Comparison of ENCODE assay signal across 23 cellular contexts in genomic region chr9:137368431-137369110, GRCh38. TPM values are rescaled to one million over a fixed set of nuclear protein-coding genes. Genes with fewer than 3 reads are reported as not detected.
DNase-seq lines count a peak whose midpoint lies in the region; ATAC-seq and TF ChIP-seq lines count a peak whose summit lies in the region.
"Had no signal": no experiment of that assay in that cellular context is flagged by ENCODE, and none has a peak within 500 bp of the region (broad histone marks: within the 10 kb centered on the region; RNA-seq: fewer than 3 reads in every experiment).

No MANE protein-coding gene starts in this region.

- H2AFZ ChIP-seq in GM23338 (no peak overlapping the region), osteoblast (ENCODE audit: low read length) (no peak overlapping the region)
- H2AFZ ChIP-seq: parathyroid adenoma had no signal

- intact Hi-C loops in heart right ventricle (cut with DNase I), result loop anchor here in 1 of 10 donors (5.0 kb wide), 1 partner anchor 36 kb away; no protein-coding TSS in a partner anchor
- intact Hi-C loops in testis (cut with DNase I; ENCODE audit: low total_unique reads), result no loop called here

- H3K79me2 ChIP-seq in GM23338 (replicated peaks; ENCODE audit: insufficient read depth) (no peaks in the 10 kb centered on the region), osteoblast (ENCODE audit: insufficient read depth, low read length) (no peaks in the 10 kb centered on the region)
- H3K79me2 ChIP-seq: parathyroid adenoma had no signal

- H3K36me3 ChIP-seq in GM23338 (ENCODE audit: insufficient read depth), result no peaks in the 10 kb centered on the region
- H3K36me3 ChIP-seq in heart right ventricle, result peaks cover 0 to 35% (median 0%) of the 10 kb centered on the region in 9 donors
- no peaks in the 10 kb centered on the region for H3K36me3 ChIP-seq in osteoblast (ENCODE audit: insufficient read depth, low read length)
- H3K36me3 ChIP-seq in testis (ENCODE audit: low read depth, missing control alignments), result no peaks in the 10 kb centered on the region

- TF ChIP-seq CTCF in GM23338 (conservative IDR thresholded peaks at IDR 0.05; ENCODE audit: low read depth in 2 of 2) (no peak), heart right ventricle (IDR thresholded peaks at IDR 0.05) (no peak), osteoblast (IDR thresholded peaks at IDR 0.05; ENCODE audit: extremely low read depth, low read depth, low read length) (no peak), testis (IDR thresholded peaks at IDR 0.05) (no peak), HFFc6 (IDR thresholded peaks at IDR 0.05) (no peak)

- H3K4me1 Mint-ChIP-seq in GM23338, result no peaks in the 10 kb centered on the region
- no peaks in the 10 kb centered on the region for H3K4me1 Mint-ChIP-seq in HFFc6 (ENCODE audit: low read depth)
- H3K4me1 Mint-ChIP-seq in natural killer cell treated with Interleukin-12 subunit alpha and Interleukin-12 subunit beta and Interleukin-15 and Interleukin-18, amount 100 ng/mL, for 72 hours (ENCODE audit: low read depth in 2 of 2), result no peaks in the 10 kb centered on the region
- H3K4me1 Mint-ChIP-seq: CD4-positive, alpha-beta memory T cell; stimulated activated effector memory CD8-positive, alpha-beta T cell treated with anti-CD3 and anti-CD28 coated beads, Interleukin-12 subunit alpha, Interleukin-12 subunit beta, amount 100 ng/mL, for 72 hours; T-cell had no signal

- no peak for TF ChIP-seq POLR2A in testis (IDR thresholded peaks at IDR 0.05)

- peak; percentile 49 for ATAC-seq in GM23338
- peak; percentile 55 to 86 (median 68) for ATAC-seq in heart right ventricle
- no peak for ATAC-seq in natural killer cell treated with Interleukin-12 subunit alpha and Interleukin-12 subunit beta and Interleukin-15 and Interleukin-18, amount 100 ng/mL, for 72 hours
- ATAC-seq: stimulated activated effector memory CD8-positive, alpha-beta T cell treated with anti-CD3 and anti-CD28 coated beads, Interleukin-12 subunit alpha, Interleukin-12 subunit beta, amount 100 ng/mL, for 72 hours; T-cell had no signal

- no peak overlapping the region for H3K4me2 ChIP-seq in GM23338
- H3K4me2 ChIP-seq in osteoblast (ENCODE audit: insufficient read depth, low read length), result no peak overlapping the region

- H3K27ac Mint-ChIP-seq in GM23338 (no peak overlapping the region), HFFc6 (no peak overlapping the region)
- H3K27ac Mint-ChIP-seq in natural killer cell treated with Interleukin-12 subunit alpha and Interleukin-12 subunit beta and Interleukin-15 and Interleukin-18, amount 100 ng/mL, for 72 hours, result no peak overlapping the region
- H3K27ac Mint-ChIP-seq: CD4-positive, alpha-beta memory T cell; dendritic cell treated with granulocyte-macrophage colony-stimulating factor and Interleukin-4, amounts not matched to agents 40 ng/mL and 50 ng/mL, for 4 days; stimulated activated effector memory CD8-positive, alpha-beta T cell treated with anti-CD3 and anti-CD28 coated beads, Interleukin-12 subunit alpha, Interleukin-12 subunit beta, amount 100 ng/mL, for 72 hours; T-cell; type B pancreatic cell had no signal

- H3K9me2 ChIP-seq in GM23338 (ENCODE audit: insufficient read depth), result no peaks in the 10 kb centered on the region

- H3K4me3 ChIP-seq in GM23338 (no peak overlapping the region), heart right ventricle (no peak overlapping the region), osteoblast (ENCODE audit: insufficient read depth, low read length) (no peak overlapping the region), testis (peak overlapping the region in 1 of 2 donors; percentile 39)

- DNase-seq in GM23338 (ENCODE audit: low spot score) (no peak), heart right ventricle (peak; percentile 63 to 65), osteoblast (ENCODE audit: insufficient read length, low spot score, missing footprints) (peak; percentile 85), testis (no peak), HFFc6 (no peak)
- DNase-seq in stimulated activated CD4-positive, alpha-beta T cell treated with anti-CD3 and anti-CD28 coated beads, Interleukin-15, amount 100 ng/mL, for 24 hours, result no peak
- no peak for DNase-seq in natural killer cell treated with Interleukin-12 subunit alpha and Interleukin-12 subunit beta and Interleukin-15 and Interleukin-18, amount 100 ng/mL, for 72 hours (ENCODE audit: low spot score)
- DNase-seq: activated naive CD4-positive, alpha-beta T cell; activated T-cell treated with anti-CD3 and anti-CD28 coated beads, Interleukin-2, amount 50 U/mL, for 48 hours; CD4-positive, alpha-beta memory T cell; central memory CD4-positive, alpha-beta T cell; H7; mammary epithelial cell; NCI-H146; NCI-H774; substantia nigra; T-cell had no signal

- H3K9me3 ChIP-seq in heart right ventricle (peaks cover 0 to 9% (median 3%) of the 10 kb centered on the region in 11 donors), osteoblast (ENCODE audit: low read depth, low read length) (no peaks in the 10 kb centered on the region), testis (no peaks in the 10 kb centered on the region)

- H3K27ac ChIP-seq in GM23338 (ENCODE audit: low read depth), result no peak overlapping the region
- H3K27ac ChIP-seq in cingulate gyrus (ENCODE audit: low read depth, low read length), result peak overlapping the region; percentile 54
- peak overlapping the region in 9 of 10 donors; percentile 15 to 80 (median 61) for H3K27ac ChIP-seq in heart right ventricle
- no peak overlapping the region for H3K27ac ChIP-seq in osteoblast (ENCODE audit: low read depth, low read length)
- H3K27ac ChIP-seq in testis, result no peak overlapping the region
- H3K27ac ChIP-seq: parathyroid adenoma had no signal

- H3K27me3 ChIP-seq in GM23338 (ENCODE audit: insufficient read depth), result no peaks in the 10 kb centered on the region
- H3K27me3 ChIP-seq in heart right ventricle, result no peaks in the 10 kb centered on the region
- H3K27me3 ChIP-seq in osteoblast (ENCODE audit: insufficient read depth, low read length), result no peaks in the 10 kb centered on the region
- H3K27me3 ChIP-seq in testis, result no peaks in the 10 kb centered on the region

- no peaks in the 10 kb centered on the region for H3K4me1 ChIP-seq in GM23338 (ENCODE audit: insufficient read depth)
- peaks cover 0 to 19% (median 7%) of the 10 kb centered on the region in 9 donors for H3K4me1 ChIP-seq in heart right ventricle
- H3K4me1 ChIP-seq in osteoblast (ENCODE audit: insufficient read depth, low read length), result no peaks in the 10 kb centered on the region
- H3K4me1 ChIP-seq in testis, result no peaks in the 10 kb centered on the region
- H3K4me1 ChIP-seq: parathyroid adenoma had no signal

- H4K20me1 ChIP-seq in GM23338 (replicated peaks; ENCODE audit: insufficient read depth), result no peaks in the 10 kb centered on the region
- no peaks in the 10 kb centered on the region for H4K20me1 ChIP-seq in osteoblast (ENCODE audit: insufficient read depth, low read length)

- H3K9me3 Mint-ChIP-seq in GM23338 (peaks cover 12% of the 10 kb centered on the region), HFFc6 (peaks cover 16% of the 10 kb centered on the region)
- peaks cover 5% of the 10 kb centered on the region for H3K9me3 Mint-ChIP-seq in natural killer cell treated with Interleukin-12 subunit alpha and Interleukin-12 subunit beta and Interleukin-15 and Interleukin-18, amount 100 ng/mL, for 72 hours
- H3K9me3 Mint-ChIP-seq: dendritic cell treated with granulocyte-macrophage colony-stimulating factor and Interleukin-4, amounts not matched to agents 40 ng/mL and 50 ng/mL, for 4 days; stimulated activated effector memory CD8-positive, alpha-beta T cell treated with anti-CD3 and anti-CD28 coated beads, Interleukin-12 subunit alpha, Interleukin-12 subunit beta, amount 100 ng/mL, for 72 hours had no signal

- H3F3A ChIP-seq in GM23338 (replicated peaks; ENCODE audit: low read depth), result peaks cover 6% of the 10 kb centered on the region; the same call in 1 of the 2 replicates

- H3K4me3 Mint-ChIP-seq in GM23338, result no peak overlapping the region
- no peak overlapping the region for H3K4me3 Mint-ChIP-seq in HFFc6
- no peak overlapping the region for H3K4me3 Mint-ChIP-seq in natural killer cell treated with Interleukin-12 subunit alpha and Interleukin-12 subunit beta and Interleukin-15 and Interleukin-18, amount 100 ng/mL, for 72 hours
- H3K4me3 Mint-ChIP-seq: CD4-positive, alpha-beta memory T cell; dendritic cell treated with granulocyte-macrophage colony-stimulating factor and Interleukin-4, amounts not matched to agents 40 ng/mL and 50 ng/mL, for 4 days; stimulated activated effector memory CD8-positive, alpha-beta T cell treated with anti-CD3 and anti-CD28 coated beads, Interleukin-12 subunit alpha, Interleukin-12 subunit beta, amount 100 ng/mL, for 72 hours; T-cell; type B pancreatic cell had no signal

- 40 to 48% methylated on average over 51 to 57 of the region's 57 CpGs for WGBS in heart right ventricle, 2 donors
- WGBS in testis, 2 donors, result 57 to 61% methylated on average over 13 to 38 of the region's 57 CpGs

- peaks cover 6% of the 10 kb centered on the region; the same call in 2 of the 3 replicates for H3K36me3 Mint-ChIP-seq in GM23338 (ENCODE audit: low read depth)
- peaks cover 10% of the 10 kb centered on the region; the same call in 1 of the 2 replicates for H3K36me3 Mint-ChIP-seq in HFFc6 (ENCODE audit: low read depth)
- no peaks in the 10 kb centered on the region for H3K36me3 Mint-ChIP-seq in natural killer cell treated with Interleukin-12 subunit alpha and Interleukin-12 subunit beta and Interleukin-15 and Interleukin-18, amount 100 ng/mL, for 72 hours
- H3K36me3 Mint-ChIP-seq: stimulated activated effector memory CD8-positive, alpha-beta T cell treated with anti-CD3 and anti-CD28 coated beads, Interleukin-12 subunit alpha, Interleukin-12 subunit beta, amount 100 ng/mL, for 72 hours had no signal

- peaks cover 11% of the 10 kb centered on the region for H3K27me3 Mint-ChIP-seq in GM23338 (ENCODE audit: insufficient read depth, low read depth, poor library complexity)
- H3K27me3 Mint-ChIP-seq in HFFc6 (ENCODE audit: insufficient read depth), result no peaks in the 10 kb centered on the region; the same call in 1 of the 2 replicates
- H3K27me3 Mint-ChIP-seq in natural killer cell treated with Interleukin-12 subunit alpha and Interleukin-12 subunit beta and Interleukin-15 and Interleukin-18, amount 100 ng/mL, for 72 hours, result no peaks in the 10 kb centered on the region
- H3K27me3 Mint-ChIP-seq: CD4-positive, alpha-beta memory T cell; dendritic cell treated with granulocyte-macrophage colony-stimulating factor and Interleukin-4, amounts not matched to agents 40 ng/mL and 50 ng/mL, for 4 days; T-cell; type B pancreatic cell had no signal

RNA-seq across cellular contexts. Expression of gene EXD3, which starts 54.4 kb away (rescaled TPM):
- 3.6 and 4.4 TPM in 2 replicates for total RNA-seq in GM23338 (2014; rRNA removed; shearing (Covaris generic))
- polyA plus RNA-seq in GM23338 (2016; fragmentation: Nextera tagmentation; extraction: Ambion mirVana) (9.7 and 9.9 TPM in 2 replicates), heart right ventricle (10 to 100 TPM in 1 of 2 donors, 1 to 10 TPM in 1; 5.8 to 33.0 TPM), testis (ENCODE audit: insufficient read depth, low read depth, low replicate concordance) (8.9 TPM)
- total RNA-seq in heart right ventricle (10 to 100 TPM in 3 of 10 donors, 1 to 10 TPM in 7; 7.8 to 14.0 (median 9.2) TPM), osteoblast (7.6 and 10.0 TPM in 2 replicates), testis (10 to 100 TPM; 15.5 to 24.5 TPM)
- 10 to 100 TPM in 1 of 6 experiments, 1 to 10 TPM in 5; 6.4 to 10.6 (median 8.7) TPM for total RNA-seq in HFFc6 (2021; fragmentation: NEBNext Ultra II Directional; extraction: Animal tissue kit (Norgen Biotek cat#: 25700))
- 1 to 10 TPM; 7.6 to 7.9 TPM for total RNA-seq in natural killer cell treated with Interleukin-12 subunit alpha and Interleukin-12 subunit beta and Interleukin-15 and Interleukin-18, amount 100 ng/mL, for 72 hours

RNA-seq across cellular contexts. Expression of gene NOXA1, which starts 54.6 kb away (rescaled TPM):
- 0.59 and 0.62 TPM in 2 replicates for total RNA-seq in GM23338 (2014; rRNA removed; shearing (Covaris generic))
- polyA plus RNA-seq in GM23338 (2016; fragmentation: Nextera tagmentation; extraction: Ambion mirVana) (0.68 and 1.4 TPM in 2 replicates), heart right ventricle (10 to 100 TPM in 1 of 2 donors, under 1 TPM in 1; 0.62 to 10.6 TPM), testis (ENCODE audit: insufficient read depth, low read depth, low replicate concordance) (2.5 TPM)
- total RNA-seq in heart right ventricle (1 to 10 TPM; 2.5 to 5.3 (median 3.0) TPM), osteoblast (0.36 and 0.88 TPM in 2 replicates), testis (1 to 10 TPM; 4.6 to 8.0 TPM)
- under 1 TPM in 5 of 6 experiments, not detected in 1; 0.09 to 0.36 (median 0.20) TPM for total RNA-seq in HFFc6 (2021; fragmentation: NEBNext Ultra II Directional; extraction: Animal tissue kit (Norgen Biotek cat#: 25700))
- under 1 TPM; 0.33 to 0.62 TPM for total RNA-seq in natural killer cell treated with Interleukin-12 subunit alpha and Interleukin-12 subunit beta and Interleukin-15 and Interleukin-18, amount 100 ng/mL, for 72 hours
- total RNA-seq: fibroblast of villous mesenchyme had no signal

Comparison
In these comparisons a context has a peak if more than half of its experiments do, and no peak if none do; other contexts are left out.
1. ATAC-seq: peak in GM23338 (single experiment) and heart right ventricle (8 of 8); none in natural killer cell treated with Interleukin-12 subunit alpha and Interleukin-12 subunit beta and Interleukin-15 and Interleukin-18, amount 100 ng/mL, for 72 hours (0 of 2).
2. DNase-seq: peak in heart right ventricle (2 of 2) and osteoblast (single experiment); none in GM23338 (single experiment), testis (single experiment), stimulated activated CD4-positive, alpha-beta T cell treated with anti-CD3 and anti-CD28 coated beads, Interleukin-15, amount 100 ng/mL, for 24 hours (single experiment), HFFc6 (single experiment) and natural killer cell treated with Interleukin-12 subunit alpha and Interleukin-12 subunit beta and Interleukin-15 and Interleukin-18, amount 100 ng/mL, for 72 hours (single experiment).
3. H3K27ac ChIP-seq: peak in cingulate gyrus (single experiment) and heart right ventricle (9 of 10); none in GM23338 (single experiment), osteoblast (single experiment) and testis (0 of 2).